ENCODE assay signal across 1 cellular context in genomic region chr2:26363958-26364357, GRCh38.
A peak's percentile ranks its signal among the peaks of the same experiment; 100 is the strongest.
TF ChIP-seq lines count a peak whose summit lies in the region.

No MANE protein-coding gene starts in this region.

TF ChIP-seq in K562, 482 proteins besides CTCF, POLR2A, EP300 and RAD21:
- TF ChIP-seq ZNF121 (CRISPR knock-in tag; conservative IDR thresholded peaks at IDR 0.05) (peak; percentile 95), ZNF384 (IDR thresholded peaks at IDR 0.05; ENCODE audit: low read depth, low read length) (0 out of 2 replicates have a peak, but pooled peaks have one; percentile 9), RBM39 (optimal IDR thresholded peaks at IDR 0.05; ENCODE audit: low read depth, low read length) (no peak), SAP30 (IDR thresholded peaks at IDR 0.05; ENCODE audit: borderline replicate concordance, insufficient read depth, low read depth, low read length, poor library complexity, severe bottlenecking) (no peak)
